7 cellular contexts compared by ENCODE assay signal in the genomic region with DNA sequence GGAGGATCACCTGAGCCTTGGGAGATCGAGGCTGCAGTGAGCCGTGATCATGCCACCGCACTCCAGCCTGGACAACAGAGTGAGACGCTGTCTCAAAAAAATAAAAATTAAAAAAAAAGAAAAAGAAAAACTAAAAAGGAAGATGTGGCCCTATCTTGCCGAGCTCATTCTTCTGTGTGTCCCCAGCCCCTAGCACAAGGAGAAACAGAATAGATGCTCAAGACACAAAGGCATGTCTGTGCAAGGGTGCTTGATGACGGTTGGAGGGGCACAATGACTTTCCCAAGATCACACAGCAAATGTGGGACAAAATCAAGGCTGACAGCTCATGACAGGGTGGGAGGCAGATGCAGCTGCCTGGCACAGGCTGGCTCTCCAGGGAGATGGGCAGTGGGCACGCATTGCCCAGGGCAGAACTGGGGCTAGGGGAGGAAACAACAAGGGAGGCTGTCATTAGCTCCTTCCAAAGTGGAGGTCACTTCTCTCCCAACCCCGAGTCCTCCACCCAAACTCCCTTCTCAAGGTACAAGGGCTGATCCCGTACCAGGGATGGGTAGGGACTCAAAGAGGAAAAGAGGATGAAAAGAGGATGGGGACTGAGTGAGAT. TPM values are rescaled to one million over a fixed set of nuclear protein-coding genes. Genes with fewer than 3 reads are reported as not detected.
DNase-seq lines count a peak whose midpoint lies in the region; ATAC-seq and TF ChIP-seq lines count a peak whose summit lies in the region.

No MANE protein-coding gene starts in this region.

- H3K4me1 Mint-ChIP-seq in HFFc6 (ENCODE audit: low read depth): peaks cover 26% of the 10 kb centered on the region
- H3K4me1 Mint-ChIP-seq in activated T-helper 2 cell treated with anti-CD3 and anti-CD28 coated beads, Interferon-gamma antibody, Interleukin-2, Interleukin-4, amounts not matched to agents 10 μg/mL and 5 μg/mL and 100 μg/mL, durations not matched to agents 14 hours and 24 hours and 36 hours (ENCODE audit: low read depth): peaks cover 12% of the 10 kb centered on the region
- peaks cover 11 to 16% of the 10 kb centered on the region in 2 donors for H3K4me1 Mint-ChIP-seq in stimulated activated naive B cell treated with anti-CD40 and anti-IgM and Interleukin-4, amounts not matched to agents 10 μg/mL and 1 μg/mL and 100 μg/mL, for 72 hours

- peak overlapping the region; percentile 77 for H3K4me3 ChIP-seq in iPS-11a (ENCODE audit: low read depth, low read length)

- DNase-seq in HFFc6: no peak
- no peak for DNase-seq in activated T-helper 2 cell treated with anti-CD3 and anti-CD28 coated beads, Interferon-gamma antibody, Interleukin-2, Interleukin-4, amounts not matched to agents 10 μg/mL and 5 μg/mL and 100 μg/mL, durations not matched to agents 14 hours and 24 hours and 36 hours (ENCODE audit: low spot score)
- no peak for DNase-seq in stimulated activated naive B cell treated with anti-CD40 and anti-IgM and Interleukin-4, amounts not matched to agents 10 μg/mL and 1 μg/mL and 100 μg/mL, for 72 hours
- DNase-seq in HK-2 (ENCODE audit: unreplicated experiment): no peak

- intact Hi-C loops in activated T-helper 2 cell treated with anti-CD3 and anti-CD28 coated beads, Interferon-gamma antibody, Interleukin-2, Interleukin-4, amounts not matched to agents 10 μg/mL and 5 μg/mL and 100 μg/mL, durations not matched to agents 14 hours and 24 hours and 36 hours (cut with micrococcal nuclease): loop anchor here (2.0 kb wide), 1 partner anchor 19 kb away; no protein-coding TSS in a partner anchor

- H3K27me3 Mint-ChIP-seq in HFFc6 (ENCODE audit: insufficient read depth): peaks cover 8% of the 10 kb centered on the region
- peaks cover 7% of the 10 kb centered on the region for H3K27me3 Mint-ChIP-seq in activated T-helper 2 cell treated with anti-CD3 and anti-CD28 coated beads, Interferon-gamma antibody, Interleukin-2, Interleukin-4, amounts not matched to agents 10 μg/mL and 5 μg/mL and 100 μg/mL, durations not matched to agents 14 hours and 24 hours and 36 hours (ENCODE audit: low read depth)
- no peaks in the 10 kb centered on the region for H3K27me3 Mint-ChIP-seq in stimulated activated naive B cell treated with anti-CD40 and anti-IgM and Interleukin-4, amounts not matched to agents 10 μg/mL and 1 μg/mL and 100 μg/mL, for 72 hours

- H3K27ac Mint-ChIP-seq in HFFc6: peak overlapping the region; percentile 86
- peak overlapping the region; percentile 44 for H3K27ac Mint-ChIP-seq in activated T-helper 2 cell treated with anti-CD3 and anti-CD28 coated beads, Interferon-gamma antibody, Interleukin-2, Interleukin-4, amounts not matched to agents 10 μg/mL and 5 μg/mL and 100 μg/mL, durations not matched to agents 14 hours and 24 hours and 36 hours
- peak overlapping the region; percentile 93 for H3K27ac Mint-ChIP-seq in stimulated activated naive B cell treated with anti-CD40 and anti-IgM and Interleukin-4, amounts not matched to agents 10 μg/mL and 1 μg/mL and 100 μg/mL, for 72 hours

- H3K36me3 Mint-ChIP-seq in HFFc6 (ENCODE audit: low read depth): peaks cover 37% of the 10 kb centered on the region
- peaks cover 10% of the 10 kb centered on the region for H3K36me3 Mint-ChIP-seq in activated T-helper 2 cell treated with anti-CD3 and anti-CD28 coated beads, Interferon-gamma antibody, Interleukin-2, Interleukin-4, amounts not matched to agents 10 μg/mL and 5 μg/mL and 100 μg/mL, durations not matched to agents 14 hours and 24 hours and 36 hours (ENCODE audit: low read depth)
- H3K36me3 Mint-ChIP-seq in stimulated activated naive B cell treated with anti-CD40 and anti-IgM and Interleukin-4, amounts not matched to agents 10 μg/mL and 1 μg/mL and 100 μg/mL, for 72 hours: peaks cover 13 to 14% of the 10 kb centered on the region in 2 donors

- TF ChIP-seq CTCF in HFFc6 (IDR thresholded peaks at IDR 0.05): no peak

- H3K9me3 Mint-ChIP-seq in HFFc6: peaks cover 40% of the 10 kb centered on the region
- H3K9me3 Mint-ChIP-seq in activated T-helper 2 cell treated with anti-CD3 and anti-CD28 coated beads, Interferon-gamma antibody, Interleukin-2, Interleukin-4, amounts not matched to agents 10 μg/mL and 5 μg/mL and 100 μg/mL, durations not matched to agents 14 hours and 24 hours and 36 hours: peaks cover 6% of the 10 kb centered on the region
- peaks cover 0 to 2% of the 10 kb centered on the region in 2 donors for H3K9me3 Mint-ChIP-seq in stimulated activated naive B cell treated with anti-CD40 and anti-IgM and Interleukin-4, amounts not matched to agents 10 μg/mL and 1 μg/mL and 100 μg/mL, for 72 hours

- no peak for ATAC-seq in stimulated activated naive B cell treated with anti-CD40 and anti-IgM and Interleukin-4, amounts not matched to agents 10 μg/mL and 1 μg/mL and 100 μg/mL, for 72 hours (replicated peaks)
- ATAC-seq in HG03342 (IDR thresholded peaks at IDR 0.05; ENCODE audit: unreplicated experiment): no peak
- ATAC-seq in GM18873 (IDR thresholded peaks at IDR 0.05; ENCODE audit: low FRiP score, unreplicated experiment): no peak

- H3K4me3 Mint-ChIP-seq in HFFc6: peak overlapping the region; percentile 94
- peak overlapping the region; percentile 81 for H3K4me3 Mint-ChIP-seq in activated T-helper 2 cell treated with anti-CD3 and anti-CD28 coated beads, Interferon-gamma antibody, Interleukin-2, Interleukin-4, amounts not matched to agents 10 μg/mL and 5 μg/mL and 100 μg/mL, durations not matched to agents 14 hours and 24 hours and 36 hours (ENCODE audit: low read depth)
- peak overlapping the region; percentile 90 to 95 for H3K4me3 Mint-ChIP-seq in stimulated activated naive B cell treated with anti-CD40 and anti-IgM and Interleukin-4, amounts not matched to agents 10 μg/mL and 1 μg/mL and 100 μg/mL, for 72 hours

RNA-seq across cellular contexts. Expression of a gene that starts 0.8 kb away (rescaled TPM):
- 10 to 100 TPM; 61.1 to 76.6 (median 65.4) TPM for total RNA-seq in HFFc6 (2021; fragmentation: NEBNext Ultra II Directional; extraction: Animal tissue kit (Norgen Biotek cat#: 25700))
- 5.9 and 7.1 TPM in 2 replicates for total RNA-seq in activated T-helper 2 cell treated with anti-CD3 and anti-CD28 coated beads, Interferon-gamma antibody, Interleukin-2, Interleukin-4, amounts not matched to agents 10 μg/mL and 5 μg/mL and 100 μg/mL, durations not matched to agents 14 hours and 24 hours and 36 hours

RNA-seq across cellular contexts. Expression of a gene that starts 20.8 kb away (rescaled TPM):
- total RNA-seq in HFFc6 (2021; fragmentation: NEBNext Ultra II Directional; extraction: Animal tissue kit (Norgen Biotek cat#: 25700)): 10 to 100 TPM; 24.5 to 26.3 (median 25.0) TPM
- 14.4 and 15.0 TPM in 2 replicates for total RNA-seq in activated T-helper 2 cell treated with anti-CD3 and anti-CD28 coated beads, Interferon-gamma antibody, Interleukin-2, Interleukin-4, amounts not matched to agents 10 μg/mL and 5 μg/mL and 100 μg/mL, durations not matched to agents 14 hours and 24 hours and 36 hours

RNA-seq across cellular contexts. Expression of a gene that starts 34.4 kb away (rescaled TPM):
- total RNA-seq in HFFc6 (2021; fragmentation: NEBNext Ultra II Directional; extraction: Animal tissue kit (Norgen Biotek cat#: 25700)): 10 to 100 TPM in 3 of 6 experiments, 1 to 10 TPM in 3; 8.4 to 11.8 (median 10.1) TPM
- 31.6 and 32.2 TPM in 2 replicates for total RNA-seq in activated T-helper 2 cell treated with anti-CD3 and anti-CD28 coated beads, Interferon-gamma antibody, Interleukin-2, Interleukin-4, amounts not matched to agents 10 μg/mL and 5 μg/mL and 100 μg/mL, durations not matched to agents 14 hours and 24 hours and 36 hours

RNA-seq across cellular contexts. Expression of a gene that starts 48.8 kb away (rescaled TPM):
- 10 to 100 TPM; 10.9 to 11.7 (median 11.4) TPM for total RNA-seq in HFFc6 (2021; fragmentation: NEBNext Ultra II Directional; extraction: Animal tissue kit (Norgen Biotek cat#: 25700))
- 26.9 and 27.6 TPM in 2 replicates for total RNA-seq in activated T-helper 2 cell treated with anti-CD3 and anti-CD28 coated beads, Interferon-gamma antibody, Interleukin-2, Interleukin-4, amounts not matched to agents 10 μg/mL and 5 μg/mL and 100 μg/mL, durations not matched to agents 14 hours and 24 hours and 36 hours

RNA-seq across cellular contexts. Expression of a gene that starts 55.6 kb away (rescaled TPM):
- total RNA-seq in HFFc6 (2021; fragmentation: NEBNext Ultra II Directional; extraction: Animal tissue kit (Norgen Biotek cat#: 25700)): 1 to 10 TPM; 2.9 to 3.5 (median 3.2) TPM
- 7.6 and 9.5 TPM in 2 replicates for total RNA-seq in activated T-helper 2 cell treated with anti-CD3 and anti-CD28 coated beads, Interferon-gamma antibody, Interleukin-2, Interleukin-4, amounts not matched to agents 10 μg/mL and 5 μg/mL and 100 μg/mL, durations not matched to agents 14 hours and 24 hours and 36 hours
